In genomic region chr6:163820745-163821456, GRCh38 we compare ENCODE assay signal across 17 cellular contexts.
DNase-seq lines count a peak whose midpoint lies in the region; TF ChIP-seq lines count a peak whose summit lies in the region.
"Had no signal": no experiment of that assay in that cellular context is flagged by ENCODE, and none has a peak within 500 bp of the region (broad histone marks: within the 10 kb centered on the region; RNA-seq: fewer than 3 reads in every experiment).

No MANE protein-coding gene starts in this region.

- peaks cover 55% of the 10 kb centered on the region for H3K27me3 Mint-ChIP-seq in nephron (ENCODE audit: low read depth)

- TF ChIP-seq CTCF in esophagus muscularis mucosa (IDR thresholded peaks at IDR 0.05) (no peak), nephron (IDR thresholded peaks at IDR 0.05; ENCODE audit: unreplicated experiment in 3 of 3) (no peak)

- no peak for TF ChIP-seq EP300 in esophagus muscularis mucosa (IDR thresholded peaks at IDR 0.05)

- H3K4me3 ChIP-seq in SJCRH30 (no peak overlapping the region), esophagus muscularis mucosa (no peak overlapping the region), skeletal muscle tissue (ENCODE audit: low read length in 3 of 3) (no peak overlapping the region)
- H3K4me3 ChIP-seq: BLaER1, Peyer's patch had no signal

- TF ChIP-seq POLR2A in esophagus muscularis mucosa (IDR thresholded peaks at IDR 0.05; ENCODE audit: low read depth): no peak

- H3K4me1 Mint-ChIP-seq in nephron: peaks cover 15% of the 10 kb centered on the region
- H3K4me1 Mint-ChIP-seq: CD8-positive, alpha-beta memory T cell had no signal

- intact Hi-C loops in esophagus muscularis mucosa (cut with DNase I): no loop called here

- H3K9ac ChIP-seq in skeletal muscle tissue (ENCODE audit: low read depth in 1 of 3, low read length in 3 of 3): peak overlapping the region in 1 of 3 donors; percentile 47
- H3K9ac ChIP-seq: BLaER1 had no signal

- H3K36me3 Mint-ChIP-seq in nephron (ENCODE audit: low read depth): no peaks in the 10 kb centered on the region
- H3K36me3 Mint-ChIP-seq: CD8-positive, alpha-beta memory T cell had no signal

- peak overlapping the region in 1 of 3 experiments; percentile 25 for H3K4me3 Mint-ChIP-seq in nephron
- H3K4me3 Mint-ChIP-seq: CD8-positive, alpha-beta memory T cell had no signal

- H3K27me3 ChIP-seq in SJCRH30 (no peaks in the 10 kb centered on the region), esophagus muscularis mucosa (no peaks in the 10 kb centered on the region), skeletal muscle tissue (ENCODE audit: control insufficient read depth in 3 of 3, insufficient read depth in 3 of 3, low read length in 3 of 3) (no peaks in the 10 kb centered on the region)
- H3K27me3 ChIP-seq: BLaER1, Peyer's patch had no signal

- 80% methylated on average over 9 of the region's 10 CpGs for WGBS in esophagus muscularis mucosa

- H3K27ac ChIP-seq in SJCRH30 (no peak overlapping the region), esophagus muscularis mucosa (replicated peaks in 1 of 4) (no peak overlapping the region), skeletal muscle tissue (ENCODE audit: low read depth, low read length) (peak overlapping the region; percentile 21)
- H3K27ac ChIP-seq: BLaER1, Peyer's patch had no signal

- H3K36me3 ChIP-seq in SJCRH30 (no peaks in the 10 kb centered on the region), esophagus muscularis mucosa (no peaks in the 10 kb centered on the region), skeletal muscle tissue (ENCODE audit: control insufficient read depth in 3 of 3, insufficient read depth in 3 of 3, low read length in 3 of 3) (no peaks in the 10 kb centered on the region)
- H3K36me3 ChIP-seq: BLaER1, Peyer's patch had no signal

- H3K27ac Mint-ChIP-seq in nephron: peak overlapping the region in 2 of 3 experiments; percentile 7 to 68

- H3K4me1 ChIP-seq in SJCRH30 (peaks cover 14% of the 10 kb centered on the region), esophagus muscularis mucosa (no peaks in the 10 kb centered on the region), skeletal muscle tissue (ENCODE audit: control insufficient read depth in 3 of 3, insufficient read depth in 3 of 3, low read length in 3 of 3) (peaks cover 7 to 15% (median 7%) of the 10 kb centered on the region in 3 donors)
- H3K4me1 ChIP-seq: BLaER1, Peyer's patch had no signal

- no peaks in the 10 kb centered on the region for H3K9me3 Mint-ChIP-seq in nephron

- no peaks in the 10 kb centered on the region for H3K9me3 ChIP-seq in SJCRH30 (replicated peaks)
- H3K9me3 ChIP-seq in esophagus muscularis mucosa: no peaks in the 10 kb centered on the region
- H3K9me3 ChIP-seq in skeletal muscle tissue (ENCODE audit: control insufficient read depth in 3 of 3, low read length in 3 of 3): no peaks in the 10 kb centered on the region
- H3K9me3 ChIP-seq: BLaER1, Peyer's patch had no signal

- DNase-seq in SJCRH30: peak; percentile 57 to 61
- peak; percentile 89 for DNase-seq in esophagus muscularis mucosa (ENCODE audit: extremely low spot score)
- DNase-seq in activated CD4-positive, alpha-beta T cell treated with anti-CD3 and anti-CD28 coated beads for 4 hours: no peak
- DNase-seq in H4 (ENCODE audit: low spot score): no peak
- no peak for DNase-seq in cerebellum (ENCODE audit: low spot score)
- DNase-seq: CD8-positive, alpha-beta memory T cell; DMS 273 treated with DMSO at 0.1 percent for 48 hours; H7; Karpas-422; NCI-H1417 treated with DMSO at 0.1 percent for 48 hours; NCI-H2081; NCI-H510A treated with DMSO at 0.1 percent for 48 hours; Peyer's patch; SIG-M5 had no signal

Comparison
In these comparisons a context has a peak if more than half of its experiments do, and no peak if none do; other contexts are left out.
1. DNase-seq: peak in SJCRH30 (2 of 2) and esophagus muscularis mucosa (single experiment); none in activated CD4-positive, alpha-beta T cell treated with anti-CD3 and anti-CD28 coated beads for 4 hours (0 of 2), H4 (single experiment) and cerebellum (single experiment).